ENCODE assay signal across 14 cellular contexts in genomic region chr4:57854748-57855147, GRCh38.
A peak's percentile ranks its signal among the peaks of the same experiment; 100 is the strongest.
DNase-seq lines count a peak whose midpoint lies in the region; ATAC-seq and TF ChIP-seq lines count a peak whose summit lies in the region.
"Had no signal": no experiment of that assay in that cellular context is flagged by ENCODE, and none has a peak within 500 bp of the region (broad histone marks: within the 10 kb centered on the region; RNA-seq: fewer than 3 reads in every experiment).

No MANE protein-coding gene starts in this region.

- no peaks in the 10 kb centered on the region for H3K4me1 ChIP-seq in ACC112 (ENCODE audit: control insufficient read depth, insufficient read depth, low read length, unreplicated experiment)
- H3K4me1 ChIP-seq: prostate gland had no signal

- no peak for TF ChIP-seq CTCF in brain (conservative IDR thresholded peaks at IDR 0.05)

- no peak for DNase-seq in activated naive CD4-positive, alpha-beta T cell treated with anti-CD3 and anti-CD28 coated beads, Interleukin-2, amount 50 U/mL, for 72 hours (ENCODE audit: low spot score in 2 of 2)
- no peak for DNase-seq in mucosa of gallbladder (ENCODE audit: low spot score)
- DNase-seq in activated CD4-positive, CD25-positive, alpha-beta regulatory T cell (lab: John Stamatoyannopoulos, UW): no peak
- no peak for DNase-seq in activated CD8-positive, alpha-beta memory T cell treated with anti-CD3 and anti-CD28 coated beads, Interleukin-2, amount 10 ng/mL, durations not matched to agents 7 days and 5 days
- DNase-seq: IMR-90, left cardiac atrium, NCI-H446, SW 1271 had no signal

- H3K27ac Mint-ChIP-seq in brain: peak overlapping the region in 3 of 5 experiments; percentile 17 to 25 (median 18)
- H3K27ac Mint-ChIP-seq in activated naive CD4-positive, alpha-beta T cell treated with anti-CD3 and anti-CD28 coated beads, Interleukin-2, amount 50 U/mL, for 72 hours: no peak overlapping the region
- no peak overlapping the region for H3K27ac Mint-ChIP-seq in activated CD8-positive, alpha-beta memory T cell treated with anti-CD3 and anti-CD28 coated beads, Interleukin-2, amount 10 ng/mL, durations not matched to agents 7 days and 5 days
- H3K27ac Mint-ChIP-seq: GM23338 had no signal

- CTCF ChIA-PET in activated CD8-positive, alpha-beta memory T cell treated with anti-CD3 and anti-CD28 coated beads, Interleukin-2, amount 10 ng/mL, durations not matched to agents 7 days and 5 days (lab: Charles Lee): no interaction called here

- no peaks in the 10 kb centered on the region for H3K27me3 Mint-ChIP-seq in brain
- no peaks in the 10 kb centered on the region for H3K27me3 Mint-ChIP-seq in activated CD8-positive, alpha-beta memory T cell treated with anti-CD3 and anti-CD28 coated beads, Interleukin-2, amount 10 ng/mL, durations not matched to agents 7 days and 5 days

- H3K4me3 Mint-ChIP-seq in brain: peak overlapping the region in 3 of 5 experiments; percentile 4 to 60 (median 27)
- H3K4me3 Mint-ChIP-seq in activated CD8-positive, alpha-beta memory T cell treated with anti-CD3 and anti-CD28 coated beads, Interleukin-2, amount 10 ng/mL, durations not matched to agents 7 days and 5 days: no peak overlapping the region
- H3K4me3 Mint-ChIP-seq: GM23338 had no signal

- H3K4me1 Mint-ChIP-seq in brain: peaks cover 5% of the 10 kb centered on the region
- H3K4me1 Mint-ChIP-seq in activated CD8-positive, alpha-beta memory T cell treated with anti-CD3 and anti-CD28 coated beads, Interleukin-2, amount 10 ng/mL, durations not matched to agents 7 days and 5 days: no peaks in the 10 kb centered on the region
- H3K4me1 Mint-ChIP-seq: GM23338 had no signal

- no peaks in the 10 kb centered on the region for H3K36me3 Mint-ChIP-seq in brain
- H3K36me3 Mint-ChIP-seq in activated naive CD4-positive, alpha-beta T cell treated with anti-CD3 and anti-CD28 coated beads, Interleukin-2, amount 50 U/mL, for 72 hours: no peaks in the 10 kb centered on the region
- H3K36me3 Mint-ChIP-seq in activated CD8-positive, alpha-beta memory T cell treated with anti-CD3 and anti-CD28 coated beads, Interleukin-2, amount 10 ng/mL, durations not matched to agents 7 days and 5 days: no peaks in the 10 kb centered on the region

- no peaks in the 10 kb centered on the region for H3K27me3 ChIP-seq in ACC112 (ENCODE audit: insufficient read depth, low read length)

- ATAC-seq in GM19372 (IDR thresholded peaks at IDR 0.05; ENCODE audit: low read depth, unreplicated experiment) (peak; percentile 59), HG03135 (IDR thresholded peaks at IDR 0.05; ENCODE audit: unreplicated experiment) (peak; percentile 83)
- no peak for ATAC-seq in activated naive CD4-positive, alpha-beta T cell treated with anti-CD3 and anti-CD28 coated beads, Interleukin-2, amount 50 U/mL, for 72 hours
- no peak for ATAC-seq in activated CD8-positive, alpha-beta memory T cell treated with anti-CD3 and anti-CD28 coated beads, Interleukin-2, amount 10 ng/mL, durations not matched to agents 7 days and 5 days
- ATAC-seq: GM23338, left cardiac atrium had no signal

- no peaks in the 10 kb centered on the region for H3K36me3 ChIP-seq in ACC112 (ENCODE audit: insufficient read depth, low read length)
- H3K36me3 ChIP-seq: prostate gland had no signal

- H3K9me3 Mint-ChIP-seq in brain: peaks cover 0 to 8% (median 0%) of the 10 kb centered on the region in 5 experiments
- H3K9me3 Mint-ChIP-seq in activated naive CD4-positive, alpha-beta T cell treated with anti-CD3 and anti-CD28 coated beads, Interleukin-2, amount 50 U/mL, for 72 hours: peaks cover 9 to 12% of the 10 kb centered on the region in 2 donors
- no peaks in the 10 kb centered on the region for H3K9me3 Mint-ChIP-seq in activated CD8-positive, alpha-beta memory T cell treated with anti-CD3 and anti-CD28 coated beads, Interleukin-2, amount 10 ng/mL, durations not matched to agents 7 days and 5 days (ENCODE audit: low read depth)
- H3K9me3 Mint-ChIP-seq: GM23338 had no signal

- H3K4me3 ChIP-seq in ACC112 (ENCODE audit: low read depth, low read length): peak overlapping the region; percentile 3; the same call in 1 of the 2 replicates
- H3K4me3 ChIP-seq: GM23338, prostate gland had no signal

- no peaks in the 10 kb centered on the region for H3K79me2 ChIP-seq in ACC112 (ENCODE audit: control insufficient read depth, insufficient read depth, low read length, unreplicated experiment)

- no peak overlapping the region for H2AFZ ChIP-seq in ACC112 (ENCODE audit: low read length, unreplicated experiment)
- H2AFZ ChIP-seq: GM23338 had no signal

- H3K27ac ChIP-seq in ACC112 (ENCODE audit: low read depth, low read length): no peak overlapping the region
- H3K27ac ChIP-seq: prostate gland had no signal

Comparison
In these comparisons a context has a peak if more than half of its experiments do, and no peak if none do; other contexts are left out.
1. ATAC-seq: peak in GM19372 (single experiment) and HG03135 (single experiment); none in activated naive CD4-positive, alpha-beta T cell treated with anti-CD3 and anti-CD28 coated beads, Interleukin-2, amount 50 U/mL, for 72 hours (0 of 2) and activated CD8-positive, alpha-beta memory T cell treated with anti-CD3 and anti-CD28 coated beads, Interleukin-2, amount 10 ng/mL, durations not matched to agents 7 days and 5 days (single experiment).
2. H3K27ac Mint-ChIP-seq: peak in brain (3 of 5); none in activated naive CD4-positive, alpha-beta T cell treated with anti-CD3 and anti-CD28 coated beads, Interleukin-2, amount 50 U/mL, for 72 hours (0 of 2) and activated CD8-positive, alpha-beta memory T cell treated with anti-CD3 and anti-CD28 coated beads, Interleukin-2, amount 10 ng/mL, durations not matched to agents 7 days and 5 days (single experiment).